20 cellular contexts compared by ENCODE assay signal in genomic region chr10:17734432-17735110, GRCh38. TPM values are rescaled to one million over a fixed set of nuclear protein-coding genes. Genes with fewer than 3 reads are reported as not detected.
DNase-seq lines count a peak whose midpoint lies in the region; ATAC-seq and TF ChIP-seq lines count a peak whose summit lies in the region.
"Had no signal": no experiment of that assay in that cellular context is flagged by ENCODE, and none has a peak within 500 bp of the region (broad histone marks: within the 10 kb centered on the region; RNA-seq: fewer than 3 reads in every experiment).

No MANE protein-coding gene starts in this region.

- no peak overlapping the region for H4K91ac ChIP-seq in neuronal stem cell (ENCODE audit: low read depth, low read length, poor library complexity)

- H3K4me2 ChIP-seq in neuronal stem cell (ENCODE audit: insufficient read depth, low read length, poor library complexity, severe bottlenecking) = no peak overlapping the region
- no peak overlapping the region for H3K4me2 ChIP-seq in GM23338

- no peak overlapping the region for H3K27ac Mint-ChIP-seq in activated CD4-positive, alpha-beta T cell treated with anti-CD3 and anti-CD28 coated beads, Interleukin-2, amount 10 ng/mL, durations not matched to agents 24 days and 14 days
- no peak overlapping the region for H3K27ac Mint-ChIP-seq in GM23338

- no peak overlapping the region for H3K9ac ChIP-seq in neuronal stem cell (ENCODE audit: low read depth, low read length, poor library complexity)

- no peaks in the 10 kb centered on the region for H3F3A ChIP-seq in GM23338 (replicated peaks; ENCODE audit: low read depth)

- H3K4me1 Mint-ChIP-seq in activated CD4-positive, alpha-beta T cell treated with anti-CD3 and anti-CD28 coated beads, Interleukin-2, amount 10 ng/mL, durations not matched to agents 24 days and 14 days = no peaks in the 10 kb centered on the region
- no peaks in the 10 kb centered on the region for H3K4me1 Mint-ChIP-seq in GM23338

- H2BK12ac ChIP-seq in neuronal stem cell (ENCODE audit: low read length) = no peak overlapping the region

- intact Hi-C loops in activated CD4-positive, alpha-beta T cell treated with anti-CD3 and anti-CD28 coated beads, Interleukin-2, amount 10 ng/mL, durations not matched to agents 24 days and 14 days (cut with micrococcal nuclease) = no loop called here
- intact Hi-C loops in ascending aorta (cut with DNase I) = loop anchor here (5.0 kb wide), 1 partner anchor 498 kb away; no protein-coding TSS in a partner anchor

- H3K9me3 Mint-ChIP-seq in activated CD4-positive, alpha-beta T cell treated with anti-CD3 and anti-CD28 coated beads, Interleukin-2, amount 10 ng/mL, durations not matched to agents 24 days and 14 days = no peaks in the 10 kb centered on the region
- H3K9me3 Mint-ChIP-seq in GM23338 = no peaks in the 10 kb centered on the region

- no peak overlapping the region for H2AK5ac ChIP-seq in neuronal stem cell (ENCODE audit: low read depth, low read length)

- no peak overlapping the region for H3K4me3 Mint-ChIP-seq in activated CD4-positive, alpha-beta T cell treated with anti-CD3 and anti-CD28 coated beads, Interleukin-2, amount 10 ng/mL, durations not matched to agents 24 days and 14 days
- no peak overlapping the region for H3K4me3 Mint-ChIP-seq in GM23338

- no peaks in the 10 kb centered on the region for H3K36me3 Mint-ChIP-seq in activated CD4-positive, alpha-beta T cell treated with anti-CD3 and anti-CD28 coated beads, Interleukin-2, amount 10 ng/mL, durations not matched to agents 24 days and 14 days (ENCODE audit: low read depth)
- no peaks in the 10 kb centered on the region for H3K36me3 Mint-ChIP-seq in GM23338 (ENCODE audit: low read depth)

- H2AFZ ChIP-seq in neuronal stem cell (ENCODE audit: low read length) (peak overlapping the region; percentile 71), GM23338 (no peak overlapping the region)

- TF ChIP-seq CTCF in ascending aorta (IDR thresholded peaks at IDR 0.05) (no peak), GM23338 (conservative IDR thresholded peaks at IDR 0.05; ENCODE audit: low read depth in 2 of 2) (no peak)

- ATAC-seq in GM23338 = no peak

- no CpG with 5 or more reads among the region's 9 CpGs for WGBS in neuronal stem cell (ENCODE audit: extremely low coverage in 2 of 2, insufficient read length in 2 of 2, insufficient replicate concordance in 1 of 2), 2 donors

- H2BK120ac ChIP-seq in neuronal stem cell (ENCODE audit: low read depth, low read length) = no peak overlapping the region

- H3K4me3 ChIP-seq in ascending aorta = no peak overlapping the region
- H3K4me3 ChIP-seq in neuronal stem cell (ENCODE audit: low read length in 2 of 2) = no peak overlapping the region
- H3K4me3 ChIP-seq in GM23338 = no peak overlapping the region
- H3K4me3 ChIP-seq: HAP-1 had no signal

- no peak overlapping the region for H3K18ac ChIP-seq in neuronal stem cell (ENCODE audit: low read length)

- no peaks in the 10 kb centered on the region for H4K20me1 ChIP-seq in GM23338 (replicated peaks; ENCODE audit: insufficient read depth)

- H3K27me3 ChIP-seq in ascending aorta (no peaks in the 10 kb centered on the region), neuronal stem cell (ENCODE audit: control insufficient read depth in 3 of 3, insufficient read depth in 3 of 3, low read depth in 1 of 3, low read length in 3 of 3) (peaks cover 0 to 1% (median 0%) of the 10 kb centered on the region in 3 experiments), GM23338 (ENCODE audit: insufficient read depth) (no peaks in the 10 kb centered on the region)

- H2BK5ac ChIP-seq in neuronal stem cell (ENCODE audit: low read length) = no peak overlapping the region

- no peak overlapping the region for H3K4ac ChIP-seq in neuronal stem cell (ENCODE audit: low read length)

- H3K9me3 ChIP-seq in ascending aorta = no peaks in the 10 kb centered on the region
- peaks cover 0 to 2% of the 10 kb centered on the region in 2 donors for H3K9me3 ChIP-seq in neuronal stem cell (replicated peaks in 1 of 2; ENCODE audit: control insufficient read depth in 2 of 2, insufficient read depth in 1 of 2, low read depth in 1 of 2, low read length in 2 of 2)
- H3K9me3 ChIP-seq: HAP-1 had no signal

- H3K27ac ChIP-seq in ascending aorta = peak overlapping the region; percentile 43 to 58
- no peak overlapping the region for H3K27ac ChIP-seq in neuronal stem cell (replicated peaks; ENCODE audit: low read length)
- H3K27ac ChIP-seq in GM23338 (ENCODE audit: low read depth) = no peak overlapping the region
- H3K27ac ChIP-seq: 22Rv1, C4-2B, HL-60 had no signal

- no peaks in the 10 kb centered on the region for H3K79me2 ChIP-seq in GM23338 (replicated peaks; ENCODE audit: insufficient read depth)

- H4K8ac ChIP-seq in neuronal stem cell (ENCODE audit: low read depth, low read length) = no peak overlapping the region

- no peaks in the 10 kb centered on the region for H3K79me1 ChIP-seq in neuronal stem cell (ENCODE audit: low read depth, low read length)

- H3K27me3 Mint-ChIP-seq in activated CD4-positive, alpha-beta T cell treated with anti-CD3 and anti-CD28 coated beads, Interleukin-2, amount 10 ng/mL, durations not matched to agents 24 days and 14 days = no peaks in the 10 kb centered on the region
- peaks cover 4% of the 10 kb centered on the region for H3K27me3 Mint-ChIP-seq in GM23338 (ENCODE audit: insufficient read depth, low read depth, poor library complexity)

- H3K23ac ChIP-seq in neuronal stem cell (ENCODE audit: low read depth, low read length, poor library complexity) = no peak overlapping the region

- H2BK15ac ChIP-seq in neuronal stem cell (ENCODE audit: low read length) = no peak overlapping the region

- H3K4me1 ChIP-seq in ascending aorta = no peaks in the 10 kb centered on the region
- H3K4me1 ChIP-seq in neuronal stem cell (ENCODE audit: control insufficient read depth in 2 of 2, insufficient read depth in 1 of 2, low read depth in 1 of 2, low read length in 2 of 2) = peaks cover 0 to 6% of the 10 kb centered on the region in 2 donors
- no peaks in the 10 kb centered on the region for H3K4me1 ChIP-seq in GM23338 (ENCODE audit: insufficient read depth)
- H3K4me1 ChIP-seq: HAP-1 had no signal

- H3K36me3 ChIP-seq in ascending aorta = no peaks in the 10 kb centered on the region
- H3K36me3 ChIP-seq in neuronal stem cell (replicated peaks in 1 of 2; ENCODE audit: control insufficient read depth in 2 of 2, insufficient read depth in 2 of 2, low read length in 2 of 2) = no peaks in the 10 kb centered on the region
- H3K36me3 ChIP-seq in GM23338 (ENCODE audit: insufficient read depth) = no peaks in the 10 kb centered on the region
- H3K36me3 ChIP-seq: HAP-1 had no signal

- DNase-seq in activated CD4-positive, alpha-beta T cell treated with anti-CD3 and anti-CD28 coated beads, Interleukin-2, amount 10 ng/mL, durations not matched to agents 24 days and 14 days = peak; percentile 40
- DNase-seq in activated CD4-positive, alpha-beta T cell treated with anti-CD3 and anti-CD28 coated beads, Interleukin-2, amount 50 U/mL, for 48 hours = no peak
- DNase-seq in NCI-H1694 treated with DMSO at 0.1 percent for 48 hours (lab: John Stamatoyannopoulos, UW) = peak; percentile 57
- DNase-seq in ascending aorta (ENCODE audit: low spot score in 2 of 2) = no peak
- DNase-seq in neuronal stem cell (ENCODE audit: low spot score) = no peak
- DNase-seq in NCI-H2171 treated with DMSO at 0.1 percent for 48 hours (lab: John Stamatoyannopoulos, UW) = no peak
- no peak for DNase-seq in NCI-H510A (lab: John Stamatoyannopoulos, UW)
- no peak for DNase-seq in GM23338 (ENCODE audit: low spot score)
- DNase-seq: AML-193, DND-41, IMR-90, Karpas-422, NCI-H1436, NCI-H2081, NCI-H524, SIG-M5 had no signal

- no peaks in the 10 kb centered on the region for H3K9me2 ChIP-seq in GM23338 (ENCODE audit: insufficient read depth)

- H3K14ac ChIP-seq in neuronal stem cell (ENCODE audit: low read length) = no peak overlapping the region

TF ChIP-seq in GM23338, 12 proteins besides CTCF, POLR2A, EP300 and RAD21 (continues in another document):
- TF ChIP-seq ETS1 (IDR thresholded peaks at IDR 0.05) (no peak), EZH2 (IDR thresholded peaks at IDR 0.05; ENCODE audit: low read depth, unreplicated experiment) (no peak), ZNF331 (CRISPR knock-in tag; IDR thresholded peaks at IDR 0.05; ENCODE audit: low read depth) (no peak)

RNA-seq across cellular contexts. Expression of gene TMEM236, which starts 17.4 kb away (rescaled TPM):
- total RNA-seq in activated CD4-positive, alpha-beta T cell treated with anti-CD3 and anti-CD28 coated beads, Interleukin-2, amount 10 ng/mL, durations not matched to agents 24 days and 14 days = 0.02 and 0.05 TPM in 2 replicates
- not detected for total RNA-seq in ascending aorta
- polyA plus RNA-seq in neuronal stem cell (2013, experiment 1 of 2) = 0.01 TPM
- 0.03 TPM for polyA plus RNA-seq in neuronal stem cell (2013, experiment 2 of 2)
- 0.03 and 0.04 TPM in 2 replicates for total RNA-seq in GM23338 (2014; rRNA removed; shearing (Covaris generic))
- 0.03 and 0.05 TPM in 2 replicates for polyA plus RNA-seq in GM23338 (2016; fragmentation: Nextera tagmentation; extraction: Ambion mirVana)
- total RNA-seq: IMR-90 had no signal
- polyA plus RNA-seq: IMR-90 had no signal

Comparison
In these comparisons a context has a peak if more than half of its experiments do, and no peak if none do; other contexts are left out.
1. DNase-seq: peak in activated CD4-positive, alpha-beta T cell treated with anti-CD3 and anti-CD28 coated beads, Interleukin-2, amount 10 ng/mL, durations not matched to agents 24 days and 14 days (single experiment) and NCI-H1694 treated with DMSO at 0.1 percent for 48 hours (single experiment); none in activated CD4-positive, alpha-beta T cell treated with anti-CD3 and anti-CD28 coated beads, Interleukin-2, amount 50 U/mL, for 48 hours (0 of 2), ascending aorta (0 of 2), neuronal stem cell (single experiment), NCI-H2171 treated with DMSO at 0.1 percent for 48 hours (single experiment), NCI-H510A (single experiment) and GM23338 (single experiment).
2. H3K27ac ChIP-seq: peak in ascending aorta (2 of 2); none in neuronal stem cell (single experiment) and GM23338 (single experiment).